19 cellular contexts compared by ENCODE assay signal in the genomic region with DNA sequence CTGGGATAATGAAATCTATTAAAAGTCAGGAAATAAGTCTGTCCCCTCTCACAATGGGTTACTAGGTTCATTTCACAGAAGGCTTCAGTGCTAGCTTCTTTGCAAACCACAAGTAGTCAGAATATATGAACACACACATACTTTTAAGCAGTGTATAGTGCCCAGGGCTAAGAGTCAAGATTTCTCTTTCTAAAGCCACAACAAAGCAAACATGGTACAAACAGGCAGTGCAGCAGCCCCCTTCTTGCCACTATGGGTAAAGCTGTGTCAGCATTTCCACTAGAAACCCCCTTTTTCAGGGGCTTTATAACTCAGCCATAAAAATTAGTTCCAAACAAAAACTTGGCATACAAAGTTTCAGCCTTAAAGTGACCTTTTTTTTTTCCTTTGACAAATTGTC.
DNase-seq lines count a peak whose midpoint lies in the region; ATAC-seq, FAIRE-seq and TF ChIP-seq lines count a peak whose summit lies in the region.
"Had no signal": no experiment of that assay in that cellular context is flagged by ENCODE, and none has a peak within 500 bp of the region (broad histone marks: within the 10 kb centered on the region; RNA-seq: fewer than 3 reads in every experiment).

No MANE protein-coding gene starts in this region.

- H3K27me3 ChIP-seq in GM23248 (replicated peaks; ENCODE audit: insufficient read depth): no peaks in the 10 kb centered on the region
- no peaks in the 10 kb centered on the region for H3K27me3 ChIP-seq in small intestine (ENCODE audit: control insufficient read depth in 2 of 2, insufficient read depth in 2 of 2, low read length in 2 of 2)
- H3K27me3 ChIP-seq: ovary had no signal

- H3K36me3 Mint-ChIP-seq in progenitor cell of endocrine pancreas (ENCODE audit: insufficient read depth): no peaks in the 10 kb centered on the region
- H3K36me3 Mint-ChIP-seq in stimulated activated memory B cell treated with anti-CD40 and anti-IgM and Interleukin-4, amounts not matched to agents 10 μg/mL and 1 μg/mL and 100 μg/mL, for 72 hours: no peaks in the 10 kb centered on the region

- H3K27ac Mint-ChIP-seq in progenitor cell of endocrine pancreas: peak overlapping the region; percentile 50
- no peak overlapping the region for H3K27ac Mint-ChIP-seq in stimulated activated memory B cell treated with anti-CD40 and anti-IgM and Interleukin-4, amounts not matched to agents 10 μg/mL and 1 μg/mL and 100 μg/mL, for 72 hours
- H3K27ac Mint-ChIP-seq: activated T-helper 17 cell treated with anti-CD3 and anti-CD28 coated beads, Interleukin-2, amount 50 U/mL, for 72 hours had no signal

- no peaks in the 10 kb centered on the region for H3K36me3 ChIP-seq in GM23248 (ENCODE audit: low read depth)
- H3K36me3 ChIP-seq in small intestine (ENCODE audit: control insufficient read depth in 2 of 2, insufficient read depth in 2 of 2, low read length in 2 of 2): no peaks in the 10 kb centered on the region
- H3K36me3 ChIP-seq: ovary had no signal

- H3K9me3 Mint-ChIP-seq in progenitor cell of endocrine pancreas (ENCODE audit: low read depth): no peaks in the 10 kb centered on the region
- H3K9me3 Mint-ChIP-seq in stimulated activated memory B cell treated with anti-CD40 and anti-IgM and Interleukin-4, amounts not matched to agents 10 μg/mL and 1 μg/mL and 100 μg/mL, for 72 hours: no peaks in the 10 kb centered on the region
- H3K9me3 Mint-ChIP-seq: activated T-helper 17 cell treated with anti-CD3 and anti-CD28 coated beads, Interleukin-2, amount 50 U/mL, for 72 hours had no signal

- in situ Hi-C loops in GM23248 (cut with MboI): no loop called here

- no peaks in the 10 kb centered on the region for H3K79me2 ChIP-seq in GM23248 (ENCODE audit: insufficient read depth)

- peak overlapping the region; percentile 58 for H3K4me2 ChIP-seq in GM23248 (ENCODE audit: unreplicated experiment)

- no peak for ATAC-seq in stimulated activated memory B cell treated with anti-CD40 and anti-IgM and Interleukin-4, amounts not matched to agents 10 μg/mL and 1 μg/mL and 100 μg/mL, for 72 hours
- ATAC-seq: activated T-helper 17 cell treated with anti-CD3 and anti-CD28 coated beads, Interleukin-2, amount 50 U/mL, for 72 hours had no signal

- H3K27ac ChIP-seq in GM23248: peak overlapping the region; percentile 84
- H3K27ac ChIP-seq in epithelial cell of prostate: peak overlapping the region; percentile 45
- H3K27ac ChIP-seq in RWPE1: no peak overlapping the region
- no peak overlapping the region for H3K27ac ChIP-seq in small intestine (ENCODE audit: low read depth in 1 of 2, low read length in 1 of 2)
- H3K27ac ChIP-seq: ovary, VCaP had no signal

- H3K4me1 ChIP-seq in GM23248 (ENCODE audit: insufficient read depth): peaks cover 26% of the 10 kb centered on the region
- H3K4me1 ChIP-seq in small intestine (ENCODE audit: control insufficient read depth in 2 of 2, insufficient read depth in 1 of 2, low read depth in 1 of 2, low read length in 1 of 2): no peaks in the 10 kb centered on the region

- H4K20me1 ChIP-seq in GM23248 (ENCODE audit: insufficient read depth): no peaks in the 10 kb centered on the region

- no peak overlapping the region for H3K4me3 Mint-ChIP-seq in progenitor cell of endocrine pancreas (ENCODE audit: low read depth)
- no peak overlapping the region for H3K4me3 Mint-ChIP-seq in stimulated activated memory B cell treated with anti-CD40 and anti-IgM and Interleukin-4, amounts not matched to agents 10 μg/mL and 1 μg/mL and 100 μg/mL, for 72 hours
- H3K4me3 Mint-ChIP-seq: activated T-helper 17 cell treated with anti-CD3 and anti-CD28 coated beads, Interleukin-2, amount 50 U/mL, for 72 hours had no signal

- POLR2A ChIA-PET in RWPE1 (lab: Yijun Ruan, JAX; ENCODE audit: low non-redundant PET): no interaction called here

- H3K4me1 Mint-ChIP-seq in progenitor cell of endocrine pancreas (ENCODE audit: low read depth): peaks cover 36% of the 10 kb centered on the region
- H3K4me1 Mint-ChIP-seq in stimulated activated memory B cell treated with anti-CD40 and anti-IgM and Interleukin-4, amounts not matched to agents 10 μg/mL and 1 μg/mL and 100 μg/mL, for 72 hours: peaks cover 5% of the 10 kb centered on the region
- H3K4me1 Mint-ChIP-seq: activated T-helper 17 cell treated with anti-CD3 and anti-CD28 coated beads, Interleukin-2, amount 50 U/mL, for 72 hours had no signal

- peak overlapping the region; percentile 55; the same call in 1 of the 2 replicates for H3K9ac ChIP-seq in GM23248

- H3K4me3 ChIP-seq in GM23248 (no peak overlapping the region), small intestine (ENCODE audit: low read depth in 1 of 2, low read length in 2 of 2) (no peak overlapping the region)
- H3K4me3 ChIP-seq: ovary had no signal

- CTCF ChIA-PET in RWPE1 (lab: Yijun Ruan, JAX): no interaction called here

- no peak for FAIRE-seq in small intestine (lab: Jason Lieb, UNC)
- FAIRE-seq: keratinocyte had no signal

- H3K27me3 Mint-ChIP-seq in progenitor cell of endocrine pancreas: no peaks in the 10 kb centered on the region
- no peaks in the 10 kb centered on the region for H3K27me3 Mint-ChIP-seq in stimulated activated memory B cell treated with anti-CD40 and anti-IgM and Interleukin-4, amounts not matched to agents 10 μg/mL and 1 μg/mL and 100 μg/mL, for 72 hours
- H3K27me3 Mint-ChIP-seq: activated T-helper 17 cell treated with anti-CD3 and anti-CD28 coated beads, Interleukin-2, amount 50 U/mL, for 72 hours had no signal

- TF ChIP-seq CTCF in progenitor cell of endocrine pancreas (IDR thresholded peaks at IDR 0.05; ENCODE audit: unreplicated experiment): no peak
- no peak for TF ChIP-seq CTCF in RWPE1 (conservative IDR thresholded peaks at IDR 0.05; ENCODE audit: low read depth)

- H3K9me2 ChIP-seq in GM23248 (ENCODE audit: insufficient read depth): no peaks in the 10 kb centered on the region

- no peaks in the 10 kb centered on the region for H3K9me3 ChIP-seq in GM23248 (ENCODE audit: low read depth)
- no peaks in the 10 kb centered on the region for H3K9me3 ChIP-seq in small intestine (ENCODE audit: control insufficient read depth, low read depth)
- H3K9me3 ChIP-seq: ovary had no signal

- peak; percentile 45 for DNase-seq in GM23248
- peak; percentile 3 for DNase-seq in NCI-H69 (lab: John Stamatoyannopoulos, UW)
- no peak for DNase-seq in epithelial cell of prostate (ENCODE audit: low read depth, low spot score)
- DNase-seq in progenitor cell of endocrine pancreas (ENCODE audit: low spot score, unreplicated experiment): no peak
- no peak for DNase-seq in GM19240 (ENCODE audit: insufficient read length, low spot score)
- DNase-seq in RWPE1 (ENCODE audit: low spot score): no peak
- DNase-seq in small intestine: no peak
- DNase-seq: activated CD8-positive, alpha-beta memory T cell treated with anti-CD3 and anti-CD28 coated beads for 24 hours; erythroblast; Karpas-422; NCI-H1930; NCI-H510A; OCI-M1; ovary; stimulated activated CD4-positive, alpha-beta T cell treated with anti-CD3 and anti-CD28 coated beads, Interleukin-15, amount 100 ng/mL, for 24 hours had no signal

- peaks cover 24% of the 10 kb centered on the region for H3F3A ChIP-seq in GM23248 (ENCODE audit: insufficient read depth)

- no peak overlapping the region for H2AFZ ChIP-seq in GM23248

Comparison
In these comparisons a context has a peak if more than half of its experiments do, and no peak if none do; other contexts are left out.
1. DNase-seq: peak in GM23248 (single experiment) and NCI-H69 (single experiment); none in epithelial cell of prostate (single experiment), progenitor cell of endocrine pancreas (single experiment), GM19240 (single experiment), RWPE1 (single experiment) and small intestine (single experiment).
2. H3K27ac ChIP-seq: peak in GM23248 (single experiment) and epithelial cell of prostate (single experiment); none in RWPE1 (single experiment) and small intestine (0 of 2).